ENCODE assay signal across 10 cellular contexts in genomic region chr11:12598330-12599256, GRCh38.
DNase-seq lines count a peak whose midpoint lies in the region; ATAC-seq and TF ChIP-seq lines count a peak whose summit lies in the region.
"Had no signal": no experiment of that assay in that cellular context is flagged by ENCODE, and none has a peak within 500 bp of the region (broad histone marks: within the 10 kb centered on the region; RNA-seq: fewer than 3 reads in every experiment).

No MANE protein-coding gene starts in this region.

- H3K4me3 ChIP-seq in Karpas-422 (ENCODE audit: low read length) = no peak overlapping the region
- no peak overlapping the region for H3K4me3 ChIP-seq in mammary epithelial cell (replicated peaks in 1 of 3; ENCODE audit: insufficient read depth in 1 of 3, low read depth in 2 of 3, low read length in 3 of 3)
- H3K4me3 ChIP-seq: cardiac muscle cell had no signal

- intact Hi-C loops in mammary epithelial cell (cut with micrococcal nuclease) = no loop called here

- dilution Hi-C loops in mammary epithelial cell (cut with HindIII; ENCODE audit: low sequenced_read_pairs) = no loop called here

- H3K36me3 ChIP-seq in Karpas-422 (ENCODE audit: insufficient read depth, low read length) = no peaks in the 10 kb centered on the region
- H3K36me3 ChIP-seq in mammary epithelial cell (ENCODE audit: insufficient read depth, low read length) = no peaks in the 10 kb centered on the region
- H3K36me3 ChIP-seq: cardiac muscle cell had no signal

- DNase-seq in DMS79 treated with DMSO at 0.1 percent for 48 hours (lab: John Stamatoyannopoulos, UW) = peak; percentile 96
- peak; percentile 29 for DNase-seq in Karpas-422
- DNase-seq in mammary epithelial cell = peak; percentile 60
- DNase-seq in DMS114 treated with DMSO at 0.1 percent for 48 hours (lab: John Stamatoyannopoulos, UW; ENCODE audit: unreplicated experiment) = no peak
- DNase-seq in activated CD8-positive, alpha-beta memory T cell treated with anti-CD3 and anti-CD28 coated beads, Interleukin-2, amount 50 U/mL, for 48 hours = no peak
- DNase-seq: NCI-H1417 treated with DMSO at 0.1 percent for 48 hours had no signal

- H3K27me3 ChIP-seq in Karpas-422 (ENCODE audit: low read length) (no peaks in the 10 kb centered on the region), mammary epithelial cell (ENCODE audit: insufficient read depth, low read length) (no peaks in the 10 kb centered on the region)
- H3K27me3 ChIP-seq: cardiac muscle cell had no signal

- H3K27me3 Mint-ChIP-seq in nephron (ENCODE audit: low read depth) = no peaks in the 10 kb centered on the region

- H3K27ac ChIP-seq in Karpas-422 (ENCODE audit: low read length) (no peak overlapping the region), mammary epithelial cell (ENCODE audit: insufficient read depth, low read depth, low read length) (no peak overlapping the region)
- H3K27ac ChIP-seq: cardiac muscle cell had no signal

- no peaks in the 10 kb centered on the region for H3K9me2 ChIP-seq in Karpas-422 (replicated peaks; ENCODE audit: insufficient read depth, low read length)

- no peak for TF ChIP-seq CTCF in mammary epithelial cell (conservative IDR thresholded peaks at IDR 0.05 in 1 of 2, IDR thresholded peaks at IDR 0.05 in 1 of 2; ENCODE audit: extremely low read depth in 1 of 2, insufficient read depth in 1 of 2, low read depth in 1 of 2, low read length in 2 of 2)
- no peak for TF ChIP-seq CTCF in nephron (IDR thresholded peaks at IDR 0.05; ENCODE audit: unreplicated experiment in 3 of 3)

- H4K20me1 ChIP-seq in Karpas-422 (ENCODE audit: insufficient read depth, low read depth, low read length) (no peaks in the 10 kb centered on the region), mammary epithelial cell (ENCODE audit: insufficient read depth, low read length) (no peaks in the 10 kb centered on the region)

- H2AFZ ChIP-seq in Karpas-422 (ENCODE audit: low read length) (no peak overlapping the region), mammary epithelial cell (ENCODE audit: low read depth, low read length) (peak overlapping the region; percentile 65)

- H3K36me3 Mint-ChIP-seq in nephron (ENCODE audit: low read depth) = no peaks in the 10 kb centered on the region

- CTCF ChIA-PET in mammary epithelial cell (lab: Charles Lee; ENCODE audit: low non-redundant PET) = no interaction called here

- H3K9me3 Mint-ChIP-seq in nephron = peaks cover 6% of the 10 kb centered on the region

- WGBS in mammary epithelial cell (ENCODE audit: low coverage, missing lambda C conversion rate) = 28% methylated on average over 7 of the region's 7 CpGs

- H3K4me3 Mint-ChIP-seq in nephron = no peak overlapping the region

- H3K4me2 ChIP-seq in Karpas-422 (ENCODE audit: low read depth, low read length, poor library complexity, severe bottlenecking) = no peak overlapping the region
- peak overlapping the region; percentile 9 for H3K4me2 ChIP-seq in mammary epithelial cell (ENCODE audit: insufficient read depth, low read depth, low read length)

- no peak overlapping the region for H3K9ac ChIP-seq in Karpas-422 (ENCODE audit: low read length)
- no peak overlapping the region for H3K9ac ChIP-seq in mammary epithelial cell (ENCODE audit: insufficient read depth, low read length)

- peaks cover 11% of the 10 kb centered on the region for H3K4me1 Mint-ChIP-seq in nephron

- H3K4me1 ChIP-seq in Karpas-422 (ENCODE audit: low read length) (no peaks in the 10 kb centered on the region), mammary epithelial cell (ENCODE audit: insufficient read depth, low read length) (peaks cover 11% of the 10 kb centered on the region)

- in situ Hi-C loops in mammary epithelial cell (cut with MboI; ENCODE audit: low sequenced_read_pairs in 2 of 2) = no loop called here

- H3K79me2 ChIP-seq in Karpas-422 (ENCODE audit: low read length) (no peaks in the 10 kb centered on the region), mammary epithelial cell (ENCODE audit: insufficient read depth, low read length) (no peaks in the 10 kb centered on the region)

- BruUV-seq in mammary epithelial cell (replicated peaks; lab: Mats Ljungman, UMichigan) = no TSS peak

- peak overlapping the region; percentile 33 to 64 (median 44) for H3K27ac Mint-ChIP-seq in nephron

- ATAC-seq in GM21423 (IDR thresholded peaks at IDR 0.05; ENCODE audit: unreplicated experiment) (no peak), HG03135 (IDR thresholded peaks at IDR 0.05; ENCODE audit: unreplicated experiment) (no peak)

- H3K9me3 ChIP-seq in Karpas-422 (ENCODE audit: low read length) = no peaks in the 10 kb centered on the region
- H3K9me3 ChIP-seq in mammary epithelial cell (replicated peaks; ENCODE audit: insufficient read depth, low read length) = no peaks in the 10 kb centered on the region

Comparison
In these comparisons a context has a peak if more than half of its experiments do, and no peak if none do; other contexts are left out.
1. DNase-seq: peak in DMS79 treated with DMSO at 0.1 percent for 48 hours (single experiment), Karpas-422 (single experiment) and mammary epithelial cell (single experiment); none in DMS114 treated with DMSO at 0.1 percent for 48 hours (single experiment) and activated CD8-positive, alpha-beta memory T cell treated with anti-CD3 and anti-CD28 coated beads, Interleukin-2, amount 50 U/mL, for 48 hours (single experiment).